Comparison of ENCODE assay signal across 1 cellular context in the genomic region with DNA sequence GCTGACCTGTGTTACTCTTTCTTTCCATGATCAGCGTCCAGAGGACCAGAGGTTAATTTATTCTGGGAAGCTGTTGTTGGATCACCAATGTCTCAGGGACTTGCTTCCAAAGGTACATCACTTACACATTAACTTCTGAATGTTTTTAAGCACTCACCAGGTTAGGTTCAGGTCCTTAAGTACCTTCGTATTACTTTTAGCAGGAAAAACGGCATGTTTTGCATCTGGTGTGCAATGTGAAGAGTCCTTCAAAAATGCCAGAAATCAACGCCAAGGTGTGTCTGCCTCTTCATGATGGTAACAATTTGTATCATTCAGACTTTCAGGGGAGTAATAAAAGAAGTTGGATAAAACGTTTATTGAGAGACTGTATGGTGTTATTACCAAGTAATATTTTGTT.
TF ChIP-seq lines count a peak whose summit lies in the region.

No MANE protein-coding gene starts in this region.

TF ChIP-seq in GM23338, 12 proteins besides CTCF, POLR2A, EP300 and RAD21 (continued from another document):
- TF ChIP-seq, protein P1, sequence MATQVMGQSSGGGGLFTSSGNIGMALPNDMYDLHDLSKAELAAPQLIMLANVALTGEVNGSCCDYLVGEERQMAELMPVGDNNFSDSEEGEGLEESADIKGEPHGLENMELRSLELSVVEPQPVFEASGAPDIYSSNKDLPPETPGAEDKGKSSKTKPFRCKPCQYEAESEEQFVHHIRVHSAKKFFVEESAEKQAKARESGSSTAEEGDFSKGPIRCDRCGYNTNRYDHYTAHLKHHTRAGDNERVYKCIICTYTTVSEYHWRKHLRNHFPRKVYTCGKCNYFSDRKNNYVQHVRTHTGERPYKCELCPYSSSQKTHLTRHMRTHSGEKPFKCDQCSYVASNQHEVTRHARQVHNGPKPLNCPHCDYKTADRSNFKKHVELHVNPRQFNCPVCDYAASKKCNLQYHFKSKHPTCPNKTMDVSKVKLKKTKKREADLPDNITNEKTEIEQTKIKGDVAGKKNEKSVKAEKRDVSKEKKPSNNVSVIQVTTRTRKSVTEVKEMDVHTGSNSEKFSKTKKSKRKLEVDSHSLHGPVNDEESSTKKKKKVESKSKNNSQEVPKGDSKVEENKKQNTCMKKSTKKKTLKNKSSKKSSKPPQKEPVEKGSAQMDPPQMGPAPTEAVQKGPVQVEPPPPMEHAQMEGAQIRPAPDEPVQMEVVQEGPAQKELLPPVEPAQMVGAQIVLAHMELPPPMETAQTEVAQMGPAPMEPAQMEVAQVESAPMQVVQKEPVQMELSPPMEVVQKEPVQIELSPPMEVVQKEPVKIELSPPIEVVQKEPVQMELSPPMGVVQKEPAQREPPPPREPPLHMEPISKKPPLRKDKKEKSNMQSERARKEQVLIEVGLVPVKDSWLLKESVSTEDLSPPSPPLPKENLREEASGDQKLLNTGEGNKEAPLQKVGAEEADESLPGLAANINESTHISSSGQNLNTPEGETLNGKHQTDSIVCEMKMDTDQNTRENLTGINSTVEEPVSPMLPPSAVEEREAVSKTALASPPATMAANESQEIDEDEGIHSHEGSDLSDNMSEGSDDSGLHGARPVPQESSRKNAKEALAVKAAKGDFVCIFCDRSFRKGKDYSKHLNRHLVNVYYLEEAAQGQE (IDR thresholded peaks at IDR 0.05; ENCODE audit: unreplicated experiment), result no peak
- TF ChIP-seq, protein P2, sequence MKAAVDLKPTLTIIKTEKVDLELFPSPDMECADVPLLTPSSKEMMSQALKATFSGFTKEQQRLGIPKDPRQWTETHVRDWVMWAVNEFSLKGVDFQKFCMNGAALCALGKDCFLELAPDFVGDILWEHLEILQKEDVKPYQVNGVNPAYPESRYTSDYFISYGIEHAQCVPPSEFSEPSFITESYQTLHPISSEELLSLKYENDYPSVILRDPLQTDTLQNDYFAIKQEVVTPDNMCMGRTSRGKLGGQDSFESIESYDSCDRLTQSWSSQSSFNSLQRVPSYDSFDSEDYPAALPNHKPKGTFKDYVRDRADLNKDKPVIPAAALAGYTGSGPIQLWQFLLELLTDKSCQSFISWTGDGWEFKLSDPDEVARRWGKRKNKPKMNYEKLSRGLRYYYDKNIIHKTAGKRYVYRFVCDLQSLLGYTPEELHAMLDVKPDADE (IDR thresholded peaks at IDR 0.05), result no peak
- TF ChIP-seq, protein P3, sequence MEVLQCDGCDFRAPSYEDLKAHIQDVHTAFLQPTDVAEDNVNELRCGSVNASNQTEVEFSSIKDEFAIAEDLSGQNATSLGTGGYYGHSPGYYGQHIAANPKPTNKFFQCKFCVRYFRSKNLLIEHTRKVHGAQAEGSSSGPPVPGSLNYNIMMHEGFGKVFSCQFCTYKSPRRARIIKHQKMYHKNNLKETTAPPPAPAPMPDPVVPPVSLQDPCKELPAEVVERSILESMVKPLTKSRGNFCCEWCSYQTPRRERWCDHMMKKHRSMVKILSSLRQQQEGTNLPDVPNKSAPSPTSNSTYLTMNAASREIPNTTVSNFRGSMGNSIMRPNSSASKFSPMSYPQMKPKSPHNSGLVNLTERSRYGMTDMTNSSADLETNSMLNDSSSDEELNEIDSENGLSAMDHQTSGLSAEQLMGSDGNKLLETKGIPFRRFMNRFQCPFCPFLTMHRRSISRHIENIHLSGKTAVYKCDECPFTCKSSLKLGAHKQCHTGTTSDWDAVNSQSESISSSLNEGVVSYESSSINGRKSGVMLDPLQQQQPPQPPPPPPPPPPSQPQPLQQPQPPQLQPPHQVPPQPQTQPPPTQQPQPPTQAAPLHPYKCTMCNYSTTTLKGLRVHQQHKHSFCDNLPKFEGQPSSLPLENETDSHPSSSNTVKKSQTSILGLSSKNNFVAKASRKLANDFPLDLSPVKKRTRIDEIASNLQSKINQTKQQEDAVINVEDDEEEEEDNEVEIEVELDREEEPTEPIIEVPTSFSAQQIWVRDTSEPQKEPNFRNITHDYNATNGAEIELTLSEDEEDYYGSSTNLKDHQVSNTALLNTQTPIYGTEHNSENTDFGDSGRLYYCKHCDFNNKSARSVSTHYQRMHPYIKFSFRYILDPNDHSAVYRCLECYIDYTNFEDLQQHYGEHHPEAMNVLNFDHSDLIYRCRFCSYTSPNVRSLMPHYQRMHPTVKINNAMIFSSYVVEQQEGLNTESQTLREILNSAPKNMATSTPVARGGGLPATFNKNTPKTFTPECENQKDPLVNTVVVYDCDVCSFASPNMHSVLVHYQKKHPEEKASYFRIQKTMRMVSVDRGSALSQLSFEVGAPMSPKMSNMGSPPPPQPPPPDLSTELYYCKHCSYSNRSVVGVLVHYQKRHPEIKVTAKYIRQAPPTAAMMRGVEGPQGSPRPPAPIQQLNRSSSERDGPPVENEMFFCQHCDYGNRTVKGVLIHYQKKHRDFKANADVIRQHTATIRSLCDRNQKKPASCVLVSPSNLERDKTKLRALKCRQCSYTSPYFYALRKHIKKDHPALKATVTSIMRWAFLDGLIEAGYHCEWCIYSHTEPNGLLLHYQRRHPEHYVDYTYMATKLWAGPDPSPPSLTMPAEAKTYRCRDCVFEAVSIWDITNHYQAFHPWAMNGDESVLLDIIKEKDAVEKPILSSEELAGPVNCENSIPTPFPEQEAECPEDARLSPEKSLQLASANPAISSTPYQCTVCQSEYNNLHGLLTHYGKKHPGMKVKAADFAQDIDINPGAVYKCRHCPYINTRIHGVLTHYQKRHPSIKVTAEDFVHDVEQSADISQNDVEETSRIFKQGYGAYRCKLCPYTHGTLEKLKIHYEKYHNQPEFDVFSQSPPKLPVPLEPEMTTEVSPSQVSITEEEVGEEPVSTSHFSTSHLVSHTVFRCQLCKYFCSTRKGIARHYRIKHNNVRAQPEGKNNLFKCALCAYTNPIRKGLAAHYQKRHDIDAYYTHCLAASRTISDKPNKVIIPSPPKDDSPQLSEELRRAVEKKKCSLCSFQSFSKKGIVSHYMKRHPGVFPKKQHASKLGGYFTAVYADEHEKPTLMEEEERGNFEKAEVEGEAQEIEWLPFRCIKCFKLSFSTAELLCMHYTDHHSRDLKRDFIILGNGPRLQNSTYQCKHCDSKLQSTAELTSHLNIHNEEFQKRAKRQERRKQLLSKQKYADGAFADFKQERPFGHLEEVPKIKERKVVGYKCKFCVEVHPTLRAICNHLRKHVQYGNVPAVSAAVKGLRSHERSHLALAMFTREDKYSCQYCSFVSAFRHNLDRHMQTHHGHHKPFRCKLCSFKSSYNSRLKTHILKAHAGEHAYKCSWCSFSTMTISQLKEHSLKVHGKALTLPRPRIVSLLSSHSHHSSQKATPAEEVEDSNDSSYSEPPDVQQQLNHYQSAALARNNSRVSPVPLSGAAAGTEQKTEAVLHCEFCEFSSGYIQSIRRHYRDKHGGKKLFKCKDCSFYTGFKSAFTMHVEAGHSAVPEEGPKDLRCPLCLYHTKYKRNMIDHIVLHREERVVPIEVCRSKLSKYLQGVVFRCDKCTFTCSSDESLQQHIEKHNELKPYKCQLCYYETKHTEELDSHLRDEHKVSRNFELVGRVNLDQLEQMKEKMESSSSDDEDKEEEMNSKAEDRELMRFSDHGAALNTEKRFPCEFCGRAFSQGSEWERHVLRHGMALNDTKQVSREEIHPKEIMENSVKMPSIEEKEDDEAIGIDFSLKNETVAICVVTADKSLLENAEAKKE (CRISPR knock-in tag; IDR thresholded peaks at IDR 0.05), result no peak
- TF ChIP-seq EZH2 (IDR thresholded peaks at IDR 0.05; ENCODE audit: low read depth, unreplicated experiment) (no peak), POLR2AphosphoS5 (IDR thresholded peaks at IDR 0.05; ENCODE audit: low read depth) (no peak), CREB1 (CRISPR knock-in tag; IDR thresholded peaks at IDR 0.05; ENCODE audit: low read depth) (no peak)
